15 cellular contexts compared by ENCODE assay signal in the genomic region with DNA sequence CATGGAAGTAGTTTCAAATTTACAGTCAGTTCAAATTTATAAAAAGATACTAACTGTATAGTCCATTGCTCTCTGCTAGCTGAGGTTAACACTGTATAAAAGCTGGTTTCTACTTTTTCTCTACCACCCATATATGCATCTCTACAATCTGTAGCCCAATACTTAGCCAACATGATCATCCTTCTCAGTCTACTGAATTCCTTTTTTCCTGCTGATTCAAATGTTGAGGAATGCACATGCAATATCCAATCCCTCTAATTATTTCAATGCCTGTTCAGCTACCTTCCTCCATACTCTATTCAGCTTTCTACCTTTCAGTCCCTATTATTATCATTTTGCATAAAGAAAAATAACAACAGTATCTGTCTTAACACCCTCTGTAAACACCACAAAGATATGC. TPM values are rescaled to one million over a fixed set of nuclear protein-coding genes. Genes with fewer than 3 reads are reported as not detected.
A peak's percentile ranks its signal among the peaks of the same experiment; 100 is the strongest.
DNase-seq lines count a peak whose midpoint lies in the region; ATAC-seq and TF ChIP-seq lines count a peak whose summit lies in the region.
"Had no signal": no experiment of that assay in that cellular context is flagged by ENCODE, and none has a peak within 500 bp of the region (broad histone marks: within the 10 kb centered on the region; RNA-seq: fewer than 3 reads in every experiment).

No MANE protein-coding gene starts in this region.

- dilution Hi-C loops in IMR-90 (cut with HindIII; ENCODE audit: low sequenced_read_pairs, unreplicated experiment) = no loop called here

- H3K14ac ChIP-seq in IMR-90 (replicated peaks; ENCODE audit: low read depth, low read length) = no peak overlapping the region

- no peak overlapping the region for H3K27ac ChIP-seq in IMR-90 (ENCODE audit: insufficient read depth, low read length)

- no peak overlapping the region for H2AK9ac ChIP-seq in IMR-90 (replicated peaks; ENCODE audit: low read depth, low read length, poor library complexity)

- H2BK15ac ChIP-seq in IMR-90 (ENCODE audit: low read depth, low read length) = no peak overlapping the region

- no peak for TF ChIP-seq RAD21 in IMR-90 (IDR thresholded peaks at IDR 0.05; ENCODE audit: low read length)

- no peak overlapping the region for H3K4ac ChIP-seq in IMR-90 (ENCODE audit: low read depth, low read length)

- intact Hi-C loops in IMR-90 (cut with micrococcal nuclease) = loop anchor here (2.0 kb wide), 1 partner anchor 14 kb away; no protein-coding TSS in a partner anchor

- no peak overlapping the region for H4K5ac ChIP-seq in IMR-90 (ENCODE audit: low read depth, low read length)

- H3K23ac ChIP-seq in IMR-90 (ENCODE audit: low read depth, low read length) = no peak overlapping the region

- H4K20me1 ChIP-seq in IMR-90 (ENCODE audit: insufficient read depth, low read length) = peaks cover 82% of the 10 kb centered on the region

- peaks cover 5% of the 10 kb centered on the region for H3K4me1 ChIP-seq in IMR-90 (ENCODE audit: control insufficient read depth, insufficient read depth, low read length)

- no peaks in the 10 kb centered on the region; the same call in 1 of the 2 replicates for H3K36me3 ChIP-seq in IMR-90 (ENCODE audit: control insufficient read depth, insufficient read depth, low read length)

- H2AK5ac ChIP-seq in IMR-90 (ENCODE audit: low read depth, low read length) = no peak overlapping the region

- no peak overlapping the region for H2BK5ac ChIP-seq in IMR-90 (ENCODE audit: low read depth, low read length, poor library complexity, severe bottlenecking)

- H3K79me1 ChIP-seq in IMR-90 (ENCODE audit: low read depth in 1 of 2, low read length in 2 of 2) = peaks cover 25 to 86% of the 10 kb centered on the region in 2 experiments

- ATAC-seq in IMR-90 (ENCODE audit: low read depth) = peak; percentile 87
- ATAC-seq in HG03354 (IDR thresholded peaks at IDR 0.05; ENCODE audit: poor library complexity, severe bottlenecking, unreplicated experiment) = no peak
- no peak for ATAC-seq in HG02852 (IDR thresholded peaks at IDR 0.05; ENCODE audit: unreplicated experiment)
- ATAC-seq in HG03108 (IDR thresholded peaks at IDR 0.05; ENCODE audit: unreplicated experiment) = no peak

- no peak overlapping the region for H2BK20ac ChIP-seq in IMR-90 (ENCODE audit: low read depth, low read length)

- CTCF ChIA-PET in IMR-90 (lab: Yijun Ruan, JAX) = interaction anchor here (0.7 kb wide), 1 partner anchor 1169 kb away, joined by 3 read pairs; no protein-coding TSS in a partner anchor

- no peak overlapping the region for H4K91ac ChIP-seq in IMR-90 (ENCODE audit: insufficient read depth, low read depth, low read length)

- H2AFZ ChIP-seq in IMR-90 (replicated peaks; ENCODE audit: low read length, poor library complexity) = no peak overlapping the region

- no peak overlapping the region for H3K56ac ChIP-seq in IMR-90 (ENCODE audit: extremely low read depth, insufficient read depth, low read length)

- POLR2A ChIA-PET in IMR-90 (lab: Charles Lee; ENCODE audit: unreplicated experiment) = interaction anchor here (0.6 kb wide), 1 partner anchor 15 kb away, joined by 6 read pairs; no protein-coding TSS in a partner anchor

- in situ Hi-C loops in IMR-90 (cut with MboI; ENCODE audit: low sequenced_read_pairs) = no loop called here

- DNase-seq in AG20443 (ENCODE audit: low spot score) = peak; percentile 39
- DNase-seq in IMR-90 = peak; percentile 43
- DNase-seq in astrocyte of the hippocampus (ENCODE audit: low read depth, low spot score) = peak; percentile 23
- DNase-seq in kidney glomerular epithelial cell (lab: John Stamatoyannopoulos, UW) = peak; percentile 5
- no peak for DNase-seq in activated naive CD4-positive, alpha-beta T cell treated with anti-CD3 and anti-CD28 coated beads, Interleukin-2, amount 50 U/mL, for 16 hours
- DNase-seq: CD8-positive, alpha-beta memory T cell; NCI-H1436 treated with DMSO at 0.1 percent for 48 hours; NCI-H2081 treated with DMSO at 0.1 percent for 48 hours; NCI-H2227 treated with DMSO at 0.1 percent for 48 hours; NCI-H526; OCI-M1; RPMI8226 had no signal

- no peak for TF ChIP-seq POLR2A in IMR-90 (IDR thresholded peaks at IDR 0.05; ENCODE audit: low read depth, low read length)

- no peaks in the 10 kb centered on the region for H3K27me3 ChIP-seq in IMR-90 (ENCODE audit: control insufficient read depth, insufficient read depth, low read length)

- H3K4me2 ChIP-seq in IMR-90 (ENCODE audit: low read depth, low read length) = no peak overlapping the region

- no peak for TF ChIP-seq CTCF in IMR-90 (conservative IDR thresholded peaks at IDR 0.05; ENCODE audit: low read depth, low read length)

- H3K18ac ChIP-seq in IMR-90 (ENCODE audit: low read depth, low read length) = no peak overlapping the region

- no peaks in the 10 kb centered on the region for H3K9me3 ChIP-seq in IMR-90 (ENCODE audit: control insufficient read depth, insufficient read depth, low read length)

- H4K8ac ChIP-seq in IMR-90 (ENCODE audit: low read depth in 2 of 2, low read length in 2 of 2) = no peak overlapping the region

- BruUV-seq in IMR-90 (replicated peaks; lab: Mats Ljungman, UMichigan) = no TSS peak

- peaks cover 21% of the 10 kb centered on the region for H3K9me1 ChIP-seq in IMR-90 (ENCODE audit: insufficient read depth, low read length)

- no peak overlapping the region for H2BK120ac ChIP-seq in IMR-90 (ENCODE audit: low read depth, low read length)

- no peak overlapping the region for H3K9ac ChIP-seq in IMR-90 (ENCODE audit: low read depth, low read length)

- H3K4me3 ChIP-seq in IMR-90 (ENCODE audit: insufficient read depth, low read depth, low read length) = no peak overlapping the region

TF ChIP-seq in IMR-90, 13 proteins besides CTCF, POLR2A, EP300 and RAD21:
- no peak for TF ChIP-seq MXI1 (IDR thresholded peaks at IDR 0.05; ENCODE audit: borderline replicate concordance, low read depth, low read length)

RNA-seq across cellular contexts. Expression of gene KPNA3, which starts 15.6 kb away (rescaled TPM):
- total RNA-seq in IMR-90 (2012; rRNA removed) = 48.6 and 63.6 TPM in 2 replicates
- 21.1 and 25.3 TPM in 2 replicates for polyA plus RNA-seq in IMR-90 (2012; rRNA removed)
- 6.1 and 7.1 TPM in 2 replicates for polyA plus RNA-seq in IMR-90 (2012; cell fraction: cytosol; rRNA removed)
- 3.5 and 27.9 TPM in 2 replicates for polyA plus RNA-seq in IMR-90 (2012; cell fraction: nucleus; rRNA removed; ENCODE audit: low replicate concordance)
